8 cellular contexts compared by ENCODE assay signal in genomic region chr6:152904678-152905077, GRCh38.
"Had no signal": no experiment of that assay in that cellular context is flagged by ENCODE, and none has a peak within 500 bp of the region (broad histone marks: within the 10 kb centered on the region; RNA-seq: fewer than 3 reads in every experiment).

No MANE protein-coding gene starts in this region.

- H3K4me3 Mint-ChIP-seq: H9 had no signal

- FAIRE-seq: H54, HTR-8/SVneo, K562 had no signal

- H3K4me3 ChIP-seq: K562 had no signal

- DNase-seq: GOT3, H9, HCEC 1CT, IMR-90, KG1 had no signal

- ATAC-seq: K562 had no signal
